Comparison of ENCODE assay signal across 1 cellular context in genomic region chr1:100631015-100631521, GRCh38.
TF ChIP-seq lines count a peak whose summit lies in the region.

No MANE protein-coding gene starts in this region.

TF ChIP-seq in H1, 55 proteins besides CTCF, POLR2A, EP300 and RAD21:
- TF ChIP-seq HDAC6 (IDR thresholded peaks at IDR 0.05; ENCODE audit: low read depth, low read length) (no peak), BACH1 (IDR thresholded peaks at IDR 0.05; ENCODE audit: low read length) (no peak), ZNF274 (IDR thresholded peaks at IDR 0.05; ENCODE audit: borderline replicate concordance, extremely low read depth, low read length) (no peak), CBX5 (IDR thresholded peaks at IDR 0.05; ENCODE audit: low read depth, low read length) (no peak), SP4 (IDR thresholded peaks at IDR 0.05; ENCODE audit: low read length) (no peak), SAP30 (IDR thresholded peaks at IDR 0.05; ENCODE audit: insufficient read depth, insufficient replicate concordance, low read length) (no peak), MAFK (IDR thresholded peaks at IDR 0.05; ENCODE audit: low read depth, low read length) (no peak), CEBPB (IDR thresholded peaks at IDR 0.05; ENCODE audit: low read depth, low read length) (no peak), POLR2AphosphoS5 (IDR thresholded peaks at IDR 0.05; ENCODE audit: low read depth, low read length) (no peak)
